ENCODE assay signal across 12 cellular contexts in genomic region chr14:101925152-101925551, GRCh38. TPM values are rescaled to one million over a fixed set of nuclear protein-coding genes. Genes with fewer than 3 reads are reported as not detected.
DNase-seq lines count a peak whose midpoint lies in the region; ATAC-seq and TF ChIP-seq lines count a peak whose summit lies in the region.
"Had no signal": no experiment of that assay in that cellular context is flagged by ENCODE, and none has a peak within 500 bp of the region (broad histone marks: within the 10 kb centered on the region; RNA-seq: fewer than 3 reads in every experiment).

No MANE protein-coding gene starts in this region.

- H3K36me3 Mint-ChIP-seq in activated CD4-positive, alpha-beta T cell treated with anti-CD3 and anti-CD28 coated beads, Interleukin-2, amount 10 ng/mL, durations not matched to agents 7 days and 5 days (ENCODE audit: low read depth), result peaks cover 37% of the 10 kb centered on the region
- H3K36me3 Mint-ChIP-seq in chondrocyte (ENCODE audit: low read depth), result peaks cover 14% of the 10 kb centered on the region

- no peak for TF ChIP-seq CTCF in chondrocyte (IDR thresholded peaks at IDR 0.05)

- DNase-seq in activated CD4-positive, alpha-beta T cell treated with anti-CD3 and anti-CD28 coated beads, Interleukin-2, amount 10 ng/mL, durations not matched to agents 7 days and 5 days, result no peak
- DNase-seq in activated CD4-positive, alpha-beta T cell treated with anti-CD3 and anti-CD28 coated beads, Interleukin-2, amount 50 U/mL, for 1 hour, result no peak
- DNase-seq in Right ventricle myocardium superior, result peak; percentile 37
- DNase-seq in left ventricle myocardium superior, result no peak
- DNase-seq in chondrocyte (ENCODE audit: low spot score), result peak; percentile 52
- no peak for DNase-seq in iPS-NIHi11 (ENCODE audit: low spot score)
- DNase-seq: Caco-2; CD8-positive, alpha-beta memory T cell; DND-41; GDM1; GOT3 had no signal

- intact Hi-C loops in Right ventricle myocardium superior (cut with DNase I) (no loop called here), left ventricle myocardium superior (cut with micrococcal nuclease) (no loop called here)

- H3K9me3 Mint-ChIP-seq in activated CD4-positive, alpha-beta T cell treated with anti-CD3 and anti-CD28 coated beads, Interleukin-2, amount 10 ng/mL, durations not matched to agents 7 days and 5 days, result no peaks in the 10 kb centered on the region
- no peaks in the 10 kb centered on the region for H3K9me3 Mint-ChIP-seq in chondrocyte (ENCODE audit: low read depth)
- H3K9me3 Mint-ChIP-seq: CD8-positive, alpha-beta memory T cell had no signal

- no peak for ATAC-seq in Right ventricle myocardium superior (ENCODE audit: poor library complexity)
- no peak for ATAC-seq in left ventricle myocardium superior
- no peak for ATAC-seq in HG02938 (IDR thresholded peaks at IDR 0.05; ENCODE audit: unreplicated experiment)

- POLR2A ChIA-PET in activated CD4-positive, alpha-beta T cell treated with anti-CD3 and anti-CD28 coated beads, Interleukin-2, amount 10 ng/mL, durations not matched to agents 7 days and 5 days (lab: Charles Lee), result no interaction called here

- H3K4me1 Mint-ChIP-seq in activated CD4-positive, alpha-beta T cell treated with anti-CD3 and anti-CD28 coated beads, Interleukin-2, amount 10 ng/mL, durations not matched to agents 7 days and 5 days, result no peaks in the 10 kb centered on the region
- H3K4me1 Mint-ChIP-seq in chondrocyte (ENCODE audit: low read depth), result peaks cover 2% of the 10 kb centered on the region

- H3K27ac Mint-ChIP-seq in activated CD4-positive, alpha-beta T cell treated with anti-CD3 and anti-CD28 coated beads, Interleukin-2, amount 10 ng/mL, durations not matched to agents 7 days and 5 days, result peak overlapping the region; percentile 13
- H3K27ac Mint-ChIP-seq in chondrocyte (ENCODE audit: unreplicated experiment), result no peak overlapping the region

- no peaks in the 10 kb centered on the region for H3K27me3 Mint-ChIP-seq in activated CD4-positive, alpha-beta T cell treated with anti-CD3 and anti-CD28 coated beads, Interleukin-2, amount 10 ng/mL, durations not matched to agents 7 days and 5 days
- H3K27me3 Mint-ChIP-seq in chondrocyte (ENCODE audit: low read depth), result no peaks in the 10 kb centered on the region
- H3K27me3 Mint-ChIP-seq: CD8-positive, alpha-beta memory T cell had no signal

- CTCF ChIA-PET in activated CD4-positive, alpha-beta T cell treated with anti-CD3 and anti-CD28 coated beads, Interleukin-2, amount 10 ng/mL, durations not matched to agents 7 days and 5 days (lab: Charles Lee), result no interaction called here

- H3K4me3 Mint-ChIP-seq in activated CD4-positive, alpha-beta T cell treated with anti-CD3 and anti-CD28 coated beads, Interleukin-2, amount 10 ng/mL, durations not matched to agents 7 days and 5 days, result no peak overlapping the region
- no peak overlapping the region for H3K4me3 Mint-ChIP-seq in chondrocyte (ENCODE audit: unreplicated experiment)
- H3K4me3 Mint-ChIP-seq: CD8-positive, alpha-beta memory T cell had no signal

RNA-seq across cellular contexts. Expression of gene DYNC1H1, which starts 39.2 kb away (rescaled TPM):
- 100 to 1,000 TPM; 262 to 264 TPM for total RNA-seq in activated CD4-positive, alpha-beta T cell treated with anti-CD3 and anti-CD28 coated beads, Interleukin-2, amount 10 ng/mL, durations not matched to agents 7 days and 5 days
- 384 TPM for total RNA-seq in Right ventricle myocardium superior
- 387 TPM for total RNA-seq in left ventricle myocardium superior
- 718 to 842 TPM (median 735 TPM) in 3 replicates for total RNA-seq in chondrocyte

Comparison
In these comparisons a context has a peak if more than half of its experiments do, and no peak if none do; other contexts are left out.
1. DNase-seq: peak in Right ventricle myocardium superior (single experiment) and chondrocyte (single experiment); none in activated CD4-positive, alpha-beta T cell treated with anti-CD3 and anti-CD28 coated beads, Interleukin-2, amount 10 ng/mL, durations not matched to agents 7 days and 5 days (single experiment), activated CD4-positive, alpha-beta T cell treated with anti-CD3 and anti-CD28 coated beads, Interleukin-2, amount 50 U/mL, for 1 hour (single experiment), left ventricle myocardium superior (single experiment) and iPS-NIHi11 (single experiment).